In genomic region chr10:115572740-115573455, GRCh38 we compare ENCODE assay signal across 10 cellular contexts.
DNase-seq lines count a peak whose midpoint lies in the region; TF ChIP-seq lines count a peak whose summit lies in the region.
"Had no signal": no experiment of that assay in that cellular context is flagged by ENCODE, and none has a peak within 500 bp of the region (broad histone marks: within the 10 kb centered on the region; RNA-seq: fewer than 3 reads in every experiment).

No MANE protein-coding gene starts in this region.

- DNase-seq in GM06990 (ENCODE audit: extremely low read depth, insufficient read length) (no peak), HT-29 (ENCODE audit: low spot score) (peak; percentile 46), astrocyte of the cerebellum (ENCODE audit: low read depth) (no peak), mesothelial cell of epicardium (ENCODE audit: low spot score in 2 of 2, unreplicated experiment in 2 of 2) (no peak), T1000 (lab: John Stamatoyannopoulos, UW) (no peak), thyroid gland (no peak)
- no peak for DNase-seq in effector CD4-positive, alpha-beta T cell
- no peak for DNase-seq in stimulated activated CD4-positive, alpha-beta T cell treated with anti-CD3 and anti-CD28 coated beads, Interleukin-4, amount 100 ng/mL, for 1 hour
- DNase-seq: foreskin melanocyte, NCI-H187 had no signal

- H3K36me3 ChIP-seq in GM06990 (ENCODE audit: control insufficient read depth, insufficient read depth, low read length) (no peaks in the 10 kb centered on the region), thyroid gland (no peaks in the 10 kb centered on the region)

- peaks cover 2% of the 10 kb centered on the region for H3K27me3 Mint-ChIP-seq in mesothelial cell of epicardium (ENCODE audit: low read depth)

- in situ Hi-C loops in astrocyte of the cerebellum (cut with HindIII; ENCODE audit: low sequenced_read_pairs): no loop called here

- H3K27ac ChIP-seq in thyroid gland: no peak overlapping the region

- no peaks in the 10 kb centered on the region for H3K36me3 Mint-ChIP-seq in mesothelial cell of epicardium

- H3K27me3 ChIP-seq in GM06990 (replicated peaks; ENCODE audit: control insufficient read depth, insufficient read depth, low read length) (no peaks in the 10 kb centered on the region), thyroid gland (no peaks in the 10 kb centered on the region)

- intact Hi-C loops in thyroid gland (cut with DNase I): no loop called here

- no peak overlapping the region for H3K27ac Mint-ChIP-seq in mesothelial cell of epicardium

- peaks cover 4% of the 10 kb centered on the region for H3K9me3 Mint-ChIP-seq in mesothelial cell of epicardium

- TF ChIP-seq POLR2A in thyroid gland (IDR thresholded peaks at IDR 0.05): no peak

- 64% methylated on average over 7 of the region's 7 CpGs for WGBS in thyroid gland, 2 donors

- H3K4me3 ChIP-seq in GM06990 (replicated peaks; ENCODE audit: low read depth, low read length) (no peak overlapping the region), astrocyte of the cerebellum (ENCODE audit: low read depth, low read length) (no peak overlapping the region), thyroid gland (replicated peaks in 1 of 3) (no peak overlapping the region)

- no peaks in the 10 kb centered on the region for H3K9me3 ChIP-seq in thyroid gland

- no peak overlapping the region for H3K4me3 Mint-ChIP-seq in mesothelial cell of epicardium

- H3K4me1 ChIP-seq in thyroid gland: no peaks in the 10 kb centered on the region

- TF ChIP-seq CTCF in GM06990 (IDR thresholded peaks at IDR 0.05; ENCODE audit: insufficient read depth, low read length, poor library complexity, severe bottlenecking) (peak; percentile 54), astrocyte of the cerebellum (IDR thresholded peaks at IDR 0.05; ENCODE audit: low read depth, low read length, missing control alignments) (peak; percentile 40), mesothelial cell of epicardium (IDR thresholded peaks at IDR 0.05; ENCODE audit: unreplicated experiment) (peak; percentile 24), thyroid gland (IDR thresholded peaks at IDR 0.05) (no peak)

- no peaks in the 10 kb centered on the region for H3K4me1 Mint-ChIP-seq in mesothelial cell of epicardium

Comparison
In these comparisons a context has a peak if more than half of its experiments do, and no peak if none do; other contexts are left out.
1. CTCF ChIP-seq: peak in GM06990 (single experiment), astrocyte of the cerebellum (single experiment) and mesothelial cell of epicardium (single experiment); none in thyroid gland (0 of 6).